20 cellular contexts compared by ENCODE assay signal in genomic region chr2:71876542-71877451, GRCh38.
DNase-seq lines count a peak whose midpoint lies in the region; ATAC-seq, FAIRE-seq and TF ChIP-seq lines count a peak whose summit lies in the region.
"Had no signal": no experiment of that assay in that cellular context is flagged by ENCODE, and none has a peak within 500 bp of the region (broad histone marks: within the 10 kb centered on the region; RNA-seq: fewer than 3 reads in every experiment).

No MANE protein-coding gene starts in this region.

- in situ Hi-C loops in GM23248 (cut with MboI): no loop called here

- H4K20me1 ChIP-seq in GM23248 (ENCODE audit: insufficient read depth) (no peaks in the 10 kb centered on the region), SK-N-SH (ENCODE audit: insufficient read depth) (no peaks in the 10 kb centered on the region)

- TF ChIP-seq RAD21 in A549 (conservative IDR thresholded peaks at IDR 0.05 in 1 of 2, IDR thresholded peaks at IDR 0.05 in 1 of 2): no peak
- TF ChIP-seq RAD21 in SK-N-SH (IDR thresholded peaks at IDR 0.05; ENCODE audit: low read length): no peak

- TF ChIP-seq POLR2A in A549 (IDR thresholded peaks at IDR 0.05; ENCODE audit: low read length): no peak

- H3K79me2 ChIP-seq in GM23248 (ENCODE audit: insufficient read depth) (no peaks in the 10 kb centered on the region), SK-N-SH (ENCODE audit: insufficient read depth) (no peaks in the 10 kb centered on the region)

- WGBS in A549 (ENCODE audit: missing lambda C conversion rate): 75% methylated on average over 6 of the region's 6 CpGs
- 69 to 76% methylated on average over 6 of the region's 6 CpGs for WGBS in GM23248 (ENCODE audit: low coverage in 1 of 2, low lambda C conversion rate in 2 of 2, missing lambda C conversion rate in 2 of 2), 2 experiments
- 76% methylated on average over 6 of the region's 6 CpGs for WGBS in SK-N-SH (ENCODE audit: low lambda C conversion rate)

- H3K4me2 ChIP-seq in A549 (no peak overlapping the region), GM23248 (ENCODE audit: unreplicated experiment) (no peak overlapping the region), SK-N-SH (no peak overlapping the region)
- H3K4me2 ChIP-seq: KMS-11 had no signal

- H3K9me3 ChIP-seq in A549 (no peaks in the 10 kb centered on the region), GM23248 (ENCODE audit: low read depth) (no peaks in the 10 kb centered on the region), SK-N-SH (no peaks in the 10 kb centered on the region)
- H3K9me3 ChIP-seq: HAP-1 had no signal

- H3K4me3 ChIP-seq in A549 (no peak overlapping the region), GM23248 (no peak overlapping the region), SK-N-SH (ENCODE audit: low read depth in 2 of 2, low read length in 1 of 2) (no peak overlapping the region), fibroblast of mammary gland (ENCODE audit: control insufficient read depth, low read depth, low read length) (no peak overlapping the region)
- H3K4me3 ChIP-seq: HAP-1 had no signal

- ATAC-seq in A549 (no peak), GM21390 (IDR thresholded peaks at IDR 0.05; ENCODE audit: unreplicated experiment) (no peak), GM18867 (IDR thresholded peaks at IDR 0.05; ENCODE audit: unreplicated experiment) (no peak), esophagus mucosa (no peak)
- ATAC-seq: PC-3 had no signal

- DNase-seq in A549 (ENCODE audit: low read depth in 1 of 2, low spot score in 1 of 2) (no peak), GM23248 (peak; percentile 48), SK-N-SH (no peak), fibroblast of mammary gland (ENCODE audit: low read depth) (peak; percentile 89), 8988T (no peak)
- DNase-seq: AML-193, DMS79, NCI-H1048, NCI-H1436, NCI-H1930, NCI-H526, PC-3, SIG-M5 had no signal

- no peak for TF ChIP-seq CTCF in A549 (IDR thresholded peaks at IDR 0.05)
- no peak for TF ChIP-seq CTCF in SK-N-SH (IDR thresholded peaks at IDR 0.05)
- TF ChIP-seq CTCF in fibroblast of mammary gland (conservative IDR thresholded peaks at IDR 0.05; ENCODE audit: control insufficient read depth, insufficient read depth, low read depth, low read length): no peak

- no peak overlapping the region for H3K9ac ChIP-seq in GM23248
- no peak overlapping the region for H3K9ac ChIP-seq in SK-N-SH
- H3K9ac ChIP-seq: KMS-11 had no signal

- TF ChIP-seq EP300 in A549 (IDR thresholded peaks at IDR 0.05): no peak
- no peak for TF ChIP-seq EP300 in SK-N-SH (IDR thresholded peaks at IDR 0.05; ENCODE audit: borderline replicate concordance in 1 of 2, low read depth in 1 of 2, low read length in 1 of 2)

- POLR2A ChIA-PET in A549 (lab: Yijun Ruan, JAX): interaction anchor here (0.6 kb wide), 1 partner anchor 869 kb away, joined by 5 read pairs; no protein-coding TSS in a partner anchor
- POLR2A ChIA-PET in SK-N-SH (lab: Yijun Ruan, JAX): no interaction called here

- CTCF ChIA-PET in A549 (lab: Yijun Ruan, JAX) (interaction anchor here (0.7 to 1.6 kb wide), 3 partner anchors 14 to 267 kb away, joined by 3 to 4 read pairs (median 3); no protein-coding TSS in a partner anchor), SK-N-SH (lab: Yijun Ruan, JAX) (interaction anchor here (0.6 to 1.5 kb wide), 3 partner anchors 28 to 75 kb away, joined by 3 to 4 read pairs (median 3); no protein-coding TSS in a partner anchor)

- H2AFZ ChIP-seq in GM23248 (no peak overlapping the region), SK-N-SH (ENCODE audit: low read depth) (no peak overlapping the region)

- H3K9me2 ChIP-seq in GM23248 (ENCODE audit: insufficient read depth) (no peaks in the 10 kb centered on the region), SK-N-SH (no peaks in the 10 kb centered on the region)

- H3F3A ChIP-seq in GM23248 (ENCODE audit: insufficient read depth): peaks cover 14% of the 10 kb centered on the region
- H3F3A ChIP-seq in SK-N-SH (replicated peaks; ENCODE audit: insufficient read depth): no peaks in the 10 kb centered on the region

- H3K36me3 ChIP-seq in GM23248 (ENCODE audit: low read depth): no peaks in the 10 kb centered on the region
- H3K36me3 ChIP-seq in SK-N-SH (replicated peaks in 1 of 2; ENCODE audit: control insufficient read depth in 1 of 2, insufficient read depth in 2 of 2, low read length in 1 of 2): no peaks in the 10 kb centered on the region
- H3K36me3 ChIP-seq: HAP-1 had no signal

- no peak for FAIRE-seq in A549 (lab: Jason Lieb, UNC)

- H3K27me3 ChIP-seq in GM23248 (replicated peaks; ENCODE audit: insufficient read depth): no peaks in the 10 kb centered on the region
- no peaks in the 10 kb centered on the region for H3K27me3 ChIP-seq in SK-N-SH (ENCODE audit: insufficient read depth)

- H3K4me1 ChIP-seq in A549 (peaks cover 18% of the 10 kb centered on the region), GM23248 (ENCODE audit: insufficient read depth) (peaks cover 22% of the 10 kb centered on the region), SK-N-SH (ENCODE audit: control insufficient read depth in 1 of 2, insufficient read depth in 2 of 2, low read depth in 1 of 2, low read length in 1 of 2) (peaks cover 12 to 17% of the 10 kb centered on the region in 2 experiments; a peak in 3 of 4 replicates)
- H3K4me1 ChIP-seq: HAP-1 had no signal

- H3K27ac ChIP-seq in A549 (no peak overlapping the region), GM23248 (no peak overlapping the region), SK-N-SH (ENCODE audit: low read depth in 2 of 2, low read length in 1 of 2) (no peak overlapping the region)
- H3K27ac ChIP-seq: C4-2B, KMS-11, RWPE1 had no signal

TF ChIP-seq in A549, 52 proteins besides CTCF, POLR2A, EP300 and RAD21:
- TF ChIP-seq MAX (IDR thresholded peaks at IDR 0.05) (no peak), CEBPB (IDR thresholded peaks at IDR 0.05) (no peak), BHLHE40 (IDR thresholded peaks at IDR 0.05; ENCODE audit: low read depth, low read length) (no peak), MAFK (IDR thresholded peaks at IDR 0.05; ENCODE audit: partially characterized antibody) (peak; percentile 13), HOXB13 (CRISPR knock-in tag; IDR thresholded peaks at IDR 0.05; ENCODE audit: low read depth) (no peak)

TF ChIP-seq in SK-N-SH, 30 proteins besides CTCF, POLR2A, EP300 and RAD21:
- TF ChIP-seq MAX (IDR thresholded peaks at IDR 0.05; ENCODE audit: low read depth): no peak
- TF ChIP-seq, protein P1, sequence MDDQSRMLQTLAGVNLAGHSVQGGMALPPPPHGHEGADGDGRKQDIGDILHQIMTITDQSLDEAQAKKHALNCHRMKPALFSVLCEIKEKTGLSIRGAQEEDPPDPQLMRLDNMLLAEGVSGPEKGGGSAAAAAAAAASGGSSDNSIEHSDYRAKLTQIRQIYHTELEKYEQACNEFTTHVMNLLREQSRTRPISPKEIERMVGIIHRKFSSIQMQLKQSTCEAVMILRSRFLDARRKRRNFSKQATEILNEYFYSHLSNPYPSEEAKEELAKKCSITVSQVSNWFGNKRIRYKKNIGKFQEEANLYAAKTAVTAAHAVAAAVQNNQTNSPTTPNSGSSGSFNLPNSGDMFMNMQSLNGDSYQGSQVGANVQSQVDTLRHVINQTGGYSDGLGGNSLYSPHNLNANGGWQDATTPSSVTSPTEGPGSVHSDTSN (IDR thresholded peaks at IDR 0.05): 0 out of 2 replicates have a peak, but pooled peaks have one; percentile 37
- peak; percentile 67 for TF ChIP-seq TCF12 (IDR thresholded peaks at IDR 0.05)

Comparison
In these comparisons a context has a peak if more than half of its experiments do, and no peak if none do; other contexts are left out.
1. DNase-seq: peak in GM23248 (single experiment) and fibroblast of mammary gland (single experiment); none in A549 (0 of 2), SK-N-SH (single experiment) and 8988T (single experiment).